Comparison of ENCODE assay signal across 13 cellular contexts in the genomic region with DNA sequence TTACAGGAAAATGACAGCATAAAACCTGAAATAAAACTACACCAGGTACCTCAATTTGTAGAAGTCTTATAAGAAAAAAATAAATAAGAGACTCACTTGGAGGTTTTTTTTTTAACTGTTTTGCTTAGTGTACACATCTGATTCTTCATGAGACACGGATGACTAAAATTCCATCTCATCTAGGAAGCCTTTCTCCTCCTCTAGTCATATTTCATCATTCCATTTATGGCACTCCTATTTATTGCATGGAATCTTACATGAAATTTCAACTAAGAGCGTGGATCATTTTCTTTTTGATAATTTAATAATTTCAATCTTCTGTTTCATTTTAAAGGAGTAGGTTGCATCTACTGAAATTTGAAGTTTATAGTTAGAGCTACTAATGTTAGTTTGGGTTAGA. TPM values are rescaled to one million over a fixed set of nuclear protein-coding genes. Genes with fewer than 3 reads are reported as not detected.
DNase-seq lines count a peak whose midpoint lies in the region; FAIRE-seq and TF ChIP-seq lines count a peak whose summit lies in the region.
"Had no signal": no experiment of that assay in that cellular context is flagged by ENCODE, and none has a peak within 500 bp of the region (broad histone marks: within the 10 kb centered on the region; RNA-seq: fewer than 3 reads in every experiment).

No MANE protein-coding gene starts in this region.

- peaks cover 5% of the 10 kb centered on the region for H3K9me3 Mint-ChIP-seq in osteocyte (ENCODE audit: unreplicated experiment)
- H3K9me3 Mint-ChIP-seq in immature natural killer cell, result peaks cover 0 to 19% (median 11%) of the 10 kb centered on the region in 6 donors

- H3K4me1 Mint-ChIP-seq in osteocyte (ENCODE audit: unreplicated experiment), result peaks cover 22% of the 10 kb centered on the region
- peaks cover 8 to 18% of the 10 kb centered on the region in 2 donors for H3K4me1 Mint-ChIP-seq in immature natural killer cell

- H3K36me3 Mint-ChIP-seq in osteocyte (ENCODE audit: unreplicated experiment) (peaks cover 3% of the 10 kb centered on the region), immature natural killer cell (peaks cover 0 to 4% (median 0%) of the 10 kb centered on the region in 3 donors)
- H3K36me3 Mint-ChIP-seq: activated naive CD8-positive, alpha-beta T cell had no signal

- H3K27ac Mint-ChIP-seq in osteocyte (ENCODE audit: unreplicated experiment) (peak overlapping the region; percentile 61), immature natural killer cell (no peak overlapping the region)
- H3K27ac Mint-ChIP-seq: activated naive CD8-positive, alpha-beta T cell; B cell had no signal

- TF ChIP-seq CTCF in AG10803 (conservative IDR thresholded peaks at IDR 0.05; ENCODE audit: low read length) (no peak), osteocyte (IDR thresholded peaks at IDR 0.05) (no peak)

- H3K4me3 Mint-ChIP-seq in osteocyte (ENCODE audit: unreplicated experiment) (peak overlapping the region; percentile 36), immature natural killer cell (no peak overlapping the region)

- FAIRE-seq in TTC549 (lab: Jason Lieb, UNC), result peak; percentile 13
- FAIRE-seq in HTR-8/SVneo (lab: Jason Lieb, UNC), result no peak

- H3K4me3 ChIP-seq in AG10803 (ENCODE audit: low read length), result peak overlapping the region; percentile 72

- peak; percentile 60 for DNase-seq in AG10803 (ENCODE audit: low read depth)
- DNase-seq in fibroblast of gingiva (ENCODE audit: low read depth), result peak; percentile 29
- no peak for DNase-seq in osteocyte (ENCODE audit: extremely low spot score, unreplicated experiment)
- no peak for DNase-seq in HTR-8/SVneo (ENCODE audit: insufficient read length, low spot score)
- no peak for DNase-seq in T-helper 9 cell
- DNase-seq in NCI-H345 (lab: John Stamatoyannopoulos, UW), result no peak
- no peak for DNase-seq in immature natural killer cell
- DNase-seq: cerebellar nuclear complex, foreskin melanocyte, posterior cingulate gyrus had no signal

- no peaks in the 10 kb centered on the region for H3K27me3 Mint-ChIP-seq in osteocyte (ENCODE audit: unreplicated experiment)
- peaks cover 8 to 10% (median 10%) of the 10 kb centered on the region in 3 donors for H3K27me3 Mint-ChIP-seq in immature natural killer cell (ENCODE audit: low read depth in 3 of 3)

RNA-seq across cellular contexts. Expression of a gene that starts 1.6 kb away (rescaled TPM):
- total RNA-seq in osteocyte, result 3.1 and 4.3 TPM in 2 replicates
- 1 to 10 TPM in 1 of 3 donors, under 1 TPM in 1, not detected in 1; 0.84 to 4.2 TPM for polyA plus RNA-seq in immature natural killer cell
- total RNA-seq: B cell had no signal

Comparison
In these comparisons a context has a peak if more than half of its experiments do, and no peak if none do; other contexts are left out.
1. DNase-seq: peak in AG10803 (single experiment) and fibroblast of gingiva (single experiment); none in osteocyte (single experiment), HTR-8/SVneo (single experiment), T-helper 9 cell (single experiment), NCI-H345 (single experiment) and immature natural killer cell (0 of 3).